ENCODE assay signal across 8 cellular contexts in the genomic region with DNA sequence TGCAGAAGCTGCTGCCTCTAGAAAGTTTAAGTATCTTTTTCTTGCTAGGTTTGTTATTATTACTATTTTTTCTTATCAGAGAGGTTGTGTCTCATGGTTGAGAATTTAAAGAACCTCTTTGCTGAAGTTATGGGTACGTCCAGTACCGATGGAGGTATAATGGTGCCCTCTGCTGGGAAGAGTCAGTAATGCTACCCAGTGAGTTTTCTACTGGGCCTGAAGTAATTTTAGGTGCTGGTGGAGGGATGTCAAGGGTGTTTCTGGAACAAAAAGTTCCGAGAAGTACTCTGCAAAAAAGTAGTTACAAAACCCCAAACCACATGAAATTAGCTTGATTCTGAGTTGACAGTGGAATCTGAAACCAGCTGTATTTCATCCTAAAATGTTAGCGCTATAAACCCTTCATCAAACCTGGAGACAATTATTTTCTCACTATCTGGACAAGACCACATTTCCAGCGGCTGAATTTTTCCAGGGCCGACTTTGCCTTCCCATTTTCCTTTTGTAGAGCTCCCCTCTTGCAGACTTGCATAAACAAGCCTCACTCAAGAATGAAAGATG.
DNase-seq lines count a peak whose midpoint lies in the region; ATAC-seq and TF ChIP-seq lines count a peak whose summit lies in the region.

No MANE protein-coding gene starts in this region.

- 0 out of 2 replicates have a peak, but pooled peaks cover 3% of the 10 kb centered on the region for H3K27me3 ChIP-seq in OCI-LY3 (ENCODE audit: low read depth, low read length)
- no peaks in the 10 kb centered on the region for H3K27me3 ChIP-seq in spleen (replicated peaks in 1 of 7)

- no peaks in the 10 kb centered on the region for H3K79me2 ChIP-seq in OCI-LY3 (ENCODE audit: low read length)

- no peak overlapping the region for H3K4me2 ChIP-seq in OCI-LY3 (ENCODE audit: low read length)

- TF ChIP-seq POLR2A in spleen (IDR thresholded peaks at IDR 0.05): no peak

- no peak overlapping the region for H3K4me3 ChIP-seq in OCI-LY3 (ENCODE audit: low read length)
- H3K4me3 ChIP-seq in spleen: no peak overlapping the region

- WGBS in spleen, 5 donors: 27 to 44% (median 36%) methylated on average over 6 of the region's 6 CpGs

- no peaks in the 10 kb centered on the region for H3K4me1 ChIP-seq in OCI-LY3 (ENCODE audit: low read length)
- H3K4me1 ChIP-seq in spleen: no peaks in the 10 kb centered on the region

- intact Hi-C loops in spleen (cut with DNase I; ENCODE audit: low total_unique reads): loop anchor here (5.0 kb wide), 1 partner anchor 536 kb away; no protein-coding TSS in a partner anchor

- DNase-seq in A172 (ENCODE audit: low spot score) (peak; percentile 48), EL (peak; percentile 50), astrocyte of the hippocampus (ENCODE audit: low read depth, low spot score) (peak; percentile 78), hypothalamus (lab: John Stamatoyannopoulos, UW) (peak in 36 of 51 donors; percentile 0 to 50 (median 7)), spleen (no peak)

- H3K9me3 ChIP-seq in OCI-LY3 (ENCODE audit: insufficient read depth, low read length) (no peaks in the 10 kb centered on the region), spleen (no peaks in the 10 kb centered on the region)

- no peaks in the 10 kb centered on the region for H4K20me1 ChIP-seq in OCI-LY3 (ENCODE audit: insufficient read depth, low read length)

- peak; percentile 62 for ATAC-seq in HG02938 (IDR thresholded peaks at IDR 0.05; ENCODE audit: unreplicated experiment)
- no peak for ATAC-seq in HG03469 (IDR thresholded peaks at IDR 0.05; ENCODE audit: unreplicated experiment)

- peak; percentile 72 for TF ChIP-seq CTCF in OCI-LY3 (IDR thresholded peaks at IDR 0.05; ENCODE audit: low read depth, low read length)
- TF ChIP-seq CTCF in spleen (IDR thresholded peaks at IDR 0.05 in 8 of 11, conservative IDR thresholded peaks at IDR 0.05 in 3 of 11): peak; percentile 27 to 72 (median 63)

- no peaks in the 10 kb centered on the region for H3K36me3 ChIP-seq in OCI-LY3 (replicated peaks; ENCODE audit: low read depth, low read length)
- H3K36me3 ChIP-seq in spleen: no peaks in the 10 kb centered on the region

- no peak overlapping the region for H3K9ac ChIP-seq in OCI-LY3 (ENCODE audit: low read length)

- H3K27ac ChIP-seq in OCI-LY3 (ENCODE audit: low read length) (no peak overlapping the region), spleen (no peak overlapping the region)

- no peak overlapping the region for H2AFZ ChIP-seq in OCI-LY3 (ENCODE audit: low read depth, low read length)
